10 cellular contexts compared by ENCODE assay signal in genomic region chr2:42297322-42297936, GRCh38.
A peak's percentile ranks its signal among the peaks of the same experiment; 100 is the strongest.
DNase-seq lines count a peak whose midpoint lies in the region; ATAC-seq, FAIRE-seq and TF ChIP-seq lines count a peak whose summit lies in the region.
"Had no signal": no experiment of that assay in that cellular context is flagged by ENCODE, and none has a peak within 500 bp of the region (broad histone marks: within the 10 kb centered on the region; RNA-seq: fewer than 3 reads in every experiment).

No MANE protein-coding gene starts in this region.

- 67% methylated on average over 2 of the region's 2 CpGs for WGBS in right lobe of liver (ENCODE audit: insufficient coverage, low coverage, low lambda C conversion rate, missing lambda C conversion rate)

- ATAC-seq in activated CD8-positive, alpha-beta T cell treated with anti-CD3 and anti-CD28 coated beads for 36 hours, result peak; percentile 58
- peak in 3 of 4 donors; percentile 28 to 62 (median 28) for ATAC-seq in right lobe of liver

- H3K27me3 ChIP-seq in BLaER1 treated with 17β-estradiol and CSF1 and Interleukin-3, amounts not matched to agents 10 nM and 100 nM, result no peaks in the 10 kb centered on the region
- H3K27me3 ChIP-seq in right lobe of liver (no peaks in the 10 kb centered on the region), uterus (no peaks in the 10 kb centered on the region)

- peaks cover 15 to 33% (median 25%) of the 10 kb centered on the region in 10 experiments; a peak in 19 of 20 replicates for H3K4me1 ChIP-seq in BLaER1 treated with 17β-estradiol and CSF1 and Interleukin-3, amounts not matched to agents 10 nM and 100 nM
- H3K4me1 ChIP-seq in right lobe of liver (no peaks in the 10 kb centered on the region), uterus (no peaks in the 10 kb centered on the region)

- DNase-seq in HT1080 (ENCODE audit: low read depth) (peak; percentile 25), right lobe of liver (no peak), epidermal melanocyte (ENCODE audit: insufficient read length, low spot score) (no peak), uterus (no peak), DMS53 (lab: John Stamatoyannopoulos, UW) (no peak), urothelium cell line (ENCODE audit: low spot score) (no peak)
- DNase-seq in activated CD8-positive, alpha-beta T cell treated with anti-CD3 and anti-CD28 coated beads for 36 hours, result peak; percentile 4
- DNase-seq: AML-193, NCI-H345 had no signal

- peak overlapping the region in 4 of 11 experiments; percentile 13 to 39 (median 26); a peak in 7 of 22 replicates for H3K27ac ChIP-seq in BLaER1 treated with 17β-estradiol and CSF1 and Interleukin-3, amounts not matched to agents 10 nM and 100 nM
- H3K27ac ChIP-seq in right lobe of liver (no peak overlapping the region), uterus (peak overlapping the region in 1 of 2 donors; percentile 61)

- intact Hi-C loops in activated CD8-positive, alpha-beta T cell treated with anti-CD3 and anti-CD28 coated beads for 36 hours (cut with micrococcal nuclease), result no loop called here
- intact Hi-C loops in right lobe of liver (cut with DNase I), result no loop called here
- intact Hi-C loops in uterus (cut with DNase I; ENCODE audit: low total_unique reads), result no loop called here

- peaks cover 48% of the 10 kb centered on the region for H3K4me1 Mint-ChIP-seq in activated CD8-positive, alpha-beta T cell treated with anti-CD3 and anti-CD28 coated beads for 36 hours (ENCODE audit: low read depth)

- no peaks in the 10 kb centered on the region for H4K20me1 ChIP-seq in BLaER1 treated with 17β-estradiol and CSF1 and Interleukin-3, amounts not matched to agents 10 nM and 100 nM

- CTCF ChIA-PET in activated CD8-positive, alpha-beta T cell treated with anti-CD3 and anti-CD28 coated beads for 36 hours (lab: Charles Lee), result interaction anchor here (1.4 kb wide), 1 partner anchor 208 kb away, joined by 3 read pairs; no protein-coding TSS in a partner anchor

- TF ChIP-seq POLR2A in right lobe of liver (IDR thresholded peaks at IDR 0.05) (no peak), uterus (IDR thresholded peaks at IDR 0.05) (no peak)

- H3K4me3 Mint-ChIP-seq in activated CD8-positive, alpha-beta T cell treated with anti-CD3 and anti-CD28 coated beads for 36 hours, result no peak overlapping the region

- TF ChIP-seq CTCF in activated CD8-positive, alpha-beta T cell treated with anti-CD3 and anti-CD28 coated beads for 36 hours (IDR thresholded peaks at IDR 0.05), result no peak
- TF ChIP-seq CTCF in right lobe of liver (IDR thresholded peaks at IDR 0.05), result no peak
- no peak for TF ChIP-seq CTCF in uterus (IDR thresholded peaks at IDR 0.05)

- no peaks in the 10 kb centered on the region for H3K27me3 Mint-ChIP-seq in activated CD8-positive, alpha-beta T cell treated with anti-CD3 and anti-CD28 coated beads for 36 hours

- peak overlapping the region; percentile 50 to 77 (median 59); a peak in 21 of 22 replicates for H3K4me2 ChIP-seq in BLaER1 treated with 17β-estradiol and CSF1 and Interleukin-3, amounts not matched to agents 10 nM and 100 nM

- H3K9me3 Mint-ChIP-seq in activated CD8-positive, alpha-beta T cell treated with anti-CD3 and anti-CD28 coated beads for 36 hours, result no peaks in the 10 kb centered on the region

- peaks cover 27 to 96% (median 60%) of the 10 kb centered on the region in 11 experiments; a peak in 20 of 22 replicates for H3K36me3 ChIP-seq in BLaER1 treated with 17β-estradiol and CSF1 and Interleukin-3, amounts not matched to agents 10 nM and 100 nM
- H3K36me3 ChIP-seq in right lobe of liver, result peaks cover 0 to 26% (median 10%) of the 10 kb centered on the region in 4 donors
- H3K36me3 ChIP-seq in uterus, result no peaks in the 10 kb centered on the region

- no peak overlapping the region; a peak in 1 of 22 replicates for H3K9ac ChIP-seq in BLaER1 treated with 17β-estradiol and CSF1 and Interleukin-3, amounts not matched to agents 10 nM and 100 nM

- H3K36me3 Mint-ChIP-seq in activated CD8-positive, alpha-beta T cell treated with anti-CD3 and anti-CD28 coated beads for 36 hours (ENCODE audit: low read depth), result peaks cover 70% of the 10 kb centered on the region

- no peaks in the 10 kb centered on the region for H3K9me3 ChIP-seq in BLaER1 treated with 17β-estradiol and CSF1 and Interleukin-3, amounts not matched to agents 10 nM and 100 nM (replicated peaks in 1 of 11)
- no peaks in the 10 kb centered on the region for H3K9me3 ChIP-seq in right lobe of liver
- no peaks in the 10 kb centered on the region for H3K9me3 ChIP-seq in uterus

- H3K27ac Mint-ChIP-seq in activated CD8-positive, alpha-beta T cell treated with anti-CD3 and anti-CD28 coated beads for 36 hours, result peak overlapping the region; percentile 83

- no peak overlapping the region for H3K4me3 ChIP-seq in BLaER1 treated with 17β-estradiol and CSF1 and Interleukin-3, amounts not matched to agents 10 nM and 100 nM
- H3K4me3 ChIP-seq in right lobe of liver (no peak overlapping the region), uterus (no peak overlapping the region)

- POLR2A ChIA-PET in activated CD8-positive, alpha-beta T cell treated with anti-CD3 and anti-CD28 coated beads for 36 hours (lab: Charles Lee), result no interaction called here

- FAIRE-seq in urothelium cell line (lab: Jason Lieb, UNC), result no peak

Comparison
In these comparisons a context has a peak if more than half of its experiments do, and no peak if none do; other contexts are left out.
1. DNase-seq: peak in HT1080 (single experiment) and activated CD8-positive, alpha-beta T cell treated with anti-CD3 and anti-CD28 coated beads for 36 hours (single experiment); none in right lobe of liver (0 of 3), epidermal melanocyte (single experiment), uterus (0 of 2), DMS53 (single experiment) and urothelium cell line (single experiment).